In the genomic region with DNA sequence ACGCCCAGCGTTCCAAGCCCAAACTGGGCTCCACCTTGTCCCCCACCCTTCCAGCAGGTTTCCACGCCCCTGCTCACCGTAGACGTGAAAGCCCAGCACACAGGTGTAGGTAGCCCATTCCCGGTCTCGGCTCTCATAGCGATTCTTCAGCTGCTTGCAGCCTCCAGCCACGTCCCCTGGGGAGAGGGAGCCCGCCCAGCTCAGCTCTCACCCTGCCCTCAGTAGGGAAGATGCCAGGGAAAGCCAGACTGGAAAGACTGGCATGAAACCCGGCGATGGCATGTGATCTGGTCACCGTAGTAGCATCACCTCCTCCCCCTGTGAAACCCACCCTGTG, we compare ENCODE assay signal across 8 cellular contexts. TPM values are rescaled to one million over a fixed set of nuclear protein-coding genes. Genes with fewer than 3 reads are reported as not detected.
DNase-seq lines count a peak whose midpoint lies in the region; ATAC-seq and TF ChIP-seq lines count a peak whose summit lies in the region.

No MANE protein-coding gene starts in this region.

- peaks cover 34% of the 10 kb centered on the region for H3K79me2 ChIP-seq in PC-9 (ENCODE audit: low read depth)

- peaks cover 49% of the 10 kb centered on the region for H3F3A ChIP-seq in PC-9 (ENCODE audit: insufficient read depth, low read depth)

- no peaks in the 10 kb centered on the region for H3K27me3 Mint-ChIP-seq in activated B cell treated with CpG ODN at 0.5 μM for 24 hours

- H3K9me2 ChIP-seq in PC-9 (ENCODE audit: insufficient read depth) = no peaks in the 10 kb centered on the region

- CTCF ChIA-PET in activated B cell treated with CpG ODN at 0.5 μM for 24 hours (lab: Charles Lee) (no interaction called here), PC-9 (lab: Charles Lee) (interaction anchor here (0.9 kb wide), 1 partner anchor 9 kb away, joined by 3 read pairs; no protein-coding TSS in a partner anchor)

- no peaks in the 10 kb centered on the region; the same call in 1 of the 2 replicates for H4K20me1 ChIP-seq in PC-9 (ENCODE audit: insufficient read depth)

- H3K4me1 ChIP-seq in rectal smooth muscle tissue (ENCODE audit: control insufficient read depth, insufficient read depth, low read length) (peaks cover 23% of the 10 kb centered on the region), PC-9 (replicated peaks; ENCODE audit: insufficient read depth) (peaks cover 17% of the 10 kb centered on the region)

- H3K36me3 ChIP-seq in rectal smooth muscle tissue (ENCODE audit: control insufficient read depth, insufficient read depth, low read length) = peaks cover 8% of the 10 kb centered on the region
- H3K36me3 ChIP-seq in PC-9 (ENCODE audit: low read depth) = peaks cover 7% of the 10 kb centered on the region

- H2AFZ ChIP-seq in PC-9 = no peak overlapping the region

- peaks cover 69% of the 10 kb centered on the region for H3K36me3 Mint-ChIP-seq in activated B cell treated with CpG ODN at 0.5 μM for 24 hours (ENCODE audit: low read depth)

- POLR2A ChIA-PET in activated B cell treated with CpG ODN at 0.5 μM for 24 hours (lab: Charles Lee) (interaction anchor here (0.5 to 8.2 kb wide), 7 partner anchors 8 to 126 kb away, joined by 3 to 246 read pairs (median 3); a partner anchor contains a TSS), PC-9 (lab: Charles Lee; ENCODE audit: unreplicated experiment) (no interaction called here)

- no TSS peak for BruUV-seq in PC-9 (replicated peaks; lab: Mats Ljungman, UMichigan)

- H3K27ac Mint-ChIP-seq in activated B cell treated with CpG ODN at 0.5 μM for 24 hours = peak overlapping the region; percentile 75

- H3K27ac ChIP-seq in rectal smooth muscle tissue (ENCODE audit: low read depth, low read length) = peak overlapping the region; percentile 83
- H3K27ac ChIP-seq in PC-9 = no peak overlapping the region

- peak overlapping the region; percentile 75 for H3K4me3 Mint-ChIP-seq in activated B cell treated with CpG ODN at 0.5 μM for 24 hours

- intact Hi-C loops in activated B cell treated with CpG ODN at 0.5 μM for 24 hours (cut with micrococcal nuclease) (loop anchor here (2.0 kb wide), 1 partner anchor 46 kb away; no protein-coding TSS in a partner anchor), PC-9 (cut with micrococcal nuclease; ENCODE audit: unreplicated experiment) (no loop called here)

- H3K4me3 ChIP-seq in fibroblast of villous mesenchyme (ENCODE audit: low read depth, low read length) (peak overlapping the region; percentile 92), rectal smooth muscle tissue (ENCODE audit: low read length) (peak overlapping the region; percentile 82), PC-9 (no peak overlapping the region)

- H3K4me1 Mint-ChIP-seq in activated B cell treated with CpG ODN at 0.5 μM for 24 hours = peaks cover 45% of the 10 kb centered on the region

- DNase-seq in GM03348 (ENCODE audit: low spot score) = peak; percentile 15
- DNase-seq in activated B cell treated with CpG ODN at 0.5 μM for 24 hours = no peak
- DNase-seq in fibroblast of villous mesenchyme (ENCODE audit: low read depth) = no peak
- no peak for DNase-seq in PC-9

- ATAC-seq in activated B cell treated with CpG ODN at 0.5 μM for 24 hours (ENCODE audit: low read depth) (no peak), HG03175 (IDR thresholded peaks at IDR 0.05; ENCODE audit: unreplicated experiment) (no peak), HG02884 (IDR thresholded peaks at IDR 0.05; ENCODE audit: unreplicated experiment) (no peak), GM18907 (IDR thresholded peaks at IDR 0.05; ENCODE audit: unreplicated experiment) (no peak)

- H3K4me2 ChIP-seq in PC-9 = no peak overlapping the region

- TF ChIP-seq CTCF in activated B cell treated with CpG ODN at 0.5 μM for 24 hours (IDR thresholded peaks at IDR 0.05) = no peak
- TF ChIP-seq CTCF in fibroblast of villous mesenchyme (IDR thresholded peaks at IDR 0.05; ENCODE audit: insufficient read depth, low read depth, low read length) = no peak
- no peak for TF ChIP-seq CTCF in PC-9 (conservative IDR thresholded peaks at IDR 0.05)

- H3K9me3 ChIP-seq in PC-9 (ENCODE audit: insufficient read depth, low read depth) = no peaks in the 10 kb centered on the region

- peaks cover 2% of the 10 kb centered on the region for H3K9me3 Mint-ChIP-seq in activated B cell treated with CpG ODN at 0.5 μM for 24 hours

- H3K9ac ChIP-seq in rectal smooth muscle tissue (ENCODE audit: low read length) = no peak overlapping the region

- H3K27me3 ChIP-seq in rectal smooth muscle tissue (ENCODE audit: control insufficient read depth, insufficient read depth, low read length) = no peaks in the 10 kb centered on the region
- H3K27me3 ChIP-seq in PC-9 (ENCODE audit: insufficient read depth, low read depth) = no peaks in the 10 kb centered on the region

RNA-seq across cellular contexts. Expression of a gene that starts 1.4 kb away (rescaled TPM):
- 170 and 175 TPM in 2 replicates for total RNA-seq in activated B cell treated with CpG ODN at 0.5 μM for 24 hours
- total RNA-seq in fibroblast of villous mesenchyme = 145 and 197 TPM in 2 replicates
- total RNA-seq in PC-9 (2021) = 96.6 and 120 TPM in 2 replicates

RNA-seq across cellular contexts. Expression of a gene that starts 9.5 kb away (rescaled TPM):
- total RNA-seq in activated B cell treated with CpG ODN at 0.5 μM for 24 hours (115 and 128 TPM in 2 replicates), fibroblast of villous mesenchyme (15.5 and 21.6 TPM in 2 replicates), PC-9 (2021) (83.2 and 84.2 TPM in 2 replicates)

RNA-seq across cellular contexts. Expression of a gene that starts 10.0 kb away (rescaled TPM):
- total RNA-seq in activated B cell treated with CpG ODN at 0.5 μM for 24 hours = 0.89 and 2.6 TPM in 2 replicates
- 2.9 and 3.0 TPM in 2 replicates for total RNA-seq in fibroblast of villous mesenchyme
- total RNA-seq in PC-9 (2021) = 6.2 and 7.0 TPM in 2 replicates

RNA-seq across cellular contexts. Expression of a gene that starts 11.7 kb away (rescaled TPM):
- 27.8 and 30.9 TPM in 2 replicates for total RNA-seq in activated B cell treated with CpG ODN at 0.5 μM for 24 hours
- 4.3 and 5.2 TPM in 2 replicates for total RNA-seq in fibroblast of villous mesenchyme
- 39.3 and 40.5 TPM in 2 replicates for total RNA-seq in PC-9 (2021)

RNA-seq across cellular contexts. Expression of a gene that starts 18.7 kb away (rescaled TPM):
- total RNA-seq in activated B cell treated with CpG ODN at 0.5 μM for 24 hours = 48.8 and 56.6 TPM in 2 replicates
- total RNA-seq in fibroblast of villous mesenchyme = 35.4 and 36.3 TPM in 2 replicates
- 38.9 and 60.5 TPM in 2 replicates for total RNA-seq in PC-9 (2021)
